In genomic region chr6:151509048-151509447, GRCh38 we compare ENCODE assay signal across 38 cellular contexts. TPM values are rescaled to one million over a fixed set of nuclear protein-coding genes. Genes with fewer than 3 reads are reported as not detected.
"Had no signal": no experiment of that assay in that cellular context is flagged by ENCODE, and none has a peak within 500 bp of the region (broad histone marks: within the 10 kb centered on the region; RNA-seq: fewer than 3 reads in every experiment).

No MANE protein-coding gene starts in this region.

- H3K4me3 ChIP-seq: MG63 had no signal

- H3K27me3 ChIP-seq: MG63 had no signal

- H3K9me3 ChIP-seq: MG63 had no signal

- DNase-seq: Karpas-422, Kasumi-1, MG63, MM.1S, MV-4-11, NCI-H1048, NCI-H1092, NCI-H1092 treated with DMSO at 0.1 percent for 48 hours, NCI-H1105, NCI-H1105 treated with DMSO at 0.1 percent for 48 hours, NCI-H1417, NCI-H1417 treated with DMSO at 0.1 percent for 48 hours, NCI-H1436, NCI-H1436 treated with DMSO at 0.1 percent for 48 hours, NCI-H146, NCI-H1694, NCI-H1694 treated with DMSO at 0.1 percent for 48 hours, NCI-H187, NCI-H187 treated with DMSO at 0.1 percent for 48 hours, NCI-H1930, NCI-H2029, NCI-H2029 treated with DMSO at 0.1 percent for 48 hours, NCI-H2081, NCI-H2081 treated with DMSO at 0.1 percent for 48 hours, NCI-H2107, NCI-H2171, NCI-H2171 treated with DMSO at 0.1 percent for 48 hours, NCI-H2227 treated with DMSO at 0.1 percent for 48 hours, NCI-H226, NCI-H345, NCI-H446, NCI-H446 treated with DMSO at 0.1 percent for 48 hours, NCI-H510A, NCI-H510A treated with DMSO at 0.1 percent for 48 hours, NCI-H524 had no signal

- H3K36me3 ChIP-seq: MG63 had no signal

RNA-seq across cellular contexts. Expression of gene CCDC170, which starts 15.2 kb away (rescaled TPM):
- total RNA-seq: M059J, MCF 10A, NCI-H460 had no signal
